Comparison of ENCODE assay signal across 1 cellular context in genomic region chr20:33443512-33444239, GRCh38.
TF ChIP-seq lines count a peak whose summit lies in the region.

Gene SNTA1 (minus strand): TSS chr20:33443763. CDS start chr20:33443620, 143 bp downstream.

TF ChIP-seq in K562, 482 proteins besides CTCF, POLR2A, EP300 and RAD21 (continued from another document and continues in another):
- TF ChIP-seq, protein P1, sequence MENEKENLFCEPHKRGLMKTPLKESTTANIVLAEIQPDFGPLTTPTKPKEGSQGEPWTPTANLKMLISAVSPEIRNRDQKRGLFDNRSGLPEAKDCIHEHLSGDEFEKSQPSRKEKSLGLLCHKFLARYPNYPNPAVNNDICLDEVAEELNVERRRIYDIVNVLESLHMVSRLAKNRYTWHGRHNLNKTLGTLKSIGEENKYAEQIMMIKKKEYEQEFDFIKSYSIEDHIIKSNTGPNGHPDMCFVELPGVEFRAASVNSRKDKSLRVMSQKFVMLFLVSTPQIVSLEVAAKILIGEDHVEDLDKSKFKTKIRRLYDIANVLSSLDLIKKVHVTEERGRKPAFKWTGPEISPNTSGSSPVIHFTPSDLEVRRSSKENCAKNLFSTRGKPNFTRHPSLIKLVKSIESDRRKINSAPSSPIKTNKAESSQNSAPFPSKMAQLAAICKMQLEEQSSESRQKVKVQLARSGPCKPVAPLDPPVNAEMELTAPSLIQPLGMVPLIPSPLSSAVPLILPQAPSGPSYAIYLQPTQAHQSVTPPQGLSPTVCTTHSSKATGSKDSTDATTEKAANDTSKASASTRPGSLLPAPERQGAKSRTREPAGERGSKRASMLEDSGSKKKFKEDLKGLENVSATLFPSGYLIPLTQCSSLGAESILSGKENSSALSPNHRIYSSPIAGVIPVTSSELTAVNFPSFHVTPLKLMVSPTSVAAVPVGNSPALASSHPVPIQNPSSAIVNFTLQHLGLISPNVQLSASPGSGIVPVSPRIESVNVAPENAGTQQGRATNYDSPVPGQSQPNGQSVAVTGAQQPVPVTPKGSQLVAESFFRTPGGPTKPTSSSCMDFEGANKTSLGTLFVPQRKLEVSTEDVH (IDR thresholded peaks at IDR 0.05; ENCODE audit: low read depth, partially characterized antibody) = no peak
- TF ChIP-seq POLR2G (IDR thresholded peaks at IDR 0.05; ENCODE audit: low read depth, low read length) (peak; percentile 78), NFRKB (IDR thresholded peaks at IDR 0.05; ENCODE audit: low read depth) (no peak), MGA (IDR thresholded peaks at IDR 0.05) (peak; percentile 65), PRDM10 (IDR thresholded peaks at IDR 0.05; ENCODE audit: partially characterized antibody) (no peak), ZKSCAN3 (CRISPR knock-in tag; IDR thresholded peaks at IDR 0.05) (no peak), NR4A1 (CRISPR knock-in tag; IDR thresholded peaks at IDR 0.05) (0 out of 2 replicates have a peak, but pooled peaks have one; percentile 20), NR4A1 (tag; IDR thresholded peaks at IDR 0.05) (no peak), SIN3B (IDR thresholded peaks at IDR 0.05; ENCODE audit: low read depth) (peak; percentile 74; the same call in 1 of the 2 replicates), RB1 (IDR thresholded peaks at IDR 0.05; ENCODE audit: low read depth) (no peak; the same call in 1 of the 2 replicates), NFYB (IDR thresholded peaks at IDR 0.05; ENCODE audit: extremely low read depth, insufficient read length) (no peak), RUNX1 (IDR thresholded peaks at IDR 0.05; ENCODE audit: low read depth) (no peak), HMGXB4 (CRISPR knock-in tag; IDR thresholded peaks at IDR 0.05) (no peak; the same call in 1 of the 2 replicates), ATF2 (CRISPR knock-in tag; IDR thresholded peaks at IDR 0.05) (no peak), ZNF449 (CRISPR knock-in tag; IDR thresholded peaks at IDR 0.05) (no peak), GTF2F1 (IDR thresholded peaks at IDR 0.05; ENCODE audit: low read depth, low read length) (no peak), YBX1 (IDR thresholded peaks at IDR 0.05) (no peak), SRF (CRISPR knock-in tag; IDR thresholded peaks at IDR 0.05) (0 out of 4 replicates have a peak, but pooled peaks of 1 of the 2 experiments have one; percentile 3), SMARCB1 (IDR thresholded peaks at IDR 0.05; ENCODE audit: insufficient read length, low read depth) (no peak), ZNF133 (CRISPR knock-in tag; IDR thresholded peaks at IDR 0.05) (no peak), HDAC2 (IDR thresholded peaks at IDR 0.05) (0 out of 2 replicates have a peak, but pooled peaks have one; percentile 16), GATAD2B (IDR thresholded peaks at IDR 0.05; ENCODE audit: borderline replicate concordance) (peak; percentile 90; the same call in 1 of the 2 replicates)
- TF ChIP-seq, protein P2, sequence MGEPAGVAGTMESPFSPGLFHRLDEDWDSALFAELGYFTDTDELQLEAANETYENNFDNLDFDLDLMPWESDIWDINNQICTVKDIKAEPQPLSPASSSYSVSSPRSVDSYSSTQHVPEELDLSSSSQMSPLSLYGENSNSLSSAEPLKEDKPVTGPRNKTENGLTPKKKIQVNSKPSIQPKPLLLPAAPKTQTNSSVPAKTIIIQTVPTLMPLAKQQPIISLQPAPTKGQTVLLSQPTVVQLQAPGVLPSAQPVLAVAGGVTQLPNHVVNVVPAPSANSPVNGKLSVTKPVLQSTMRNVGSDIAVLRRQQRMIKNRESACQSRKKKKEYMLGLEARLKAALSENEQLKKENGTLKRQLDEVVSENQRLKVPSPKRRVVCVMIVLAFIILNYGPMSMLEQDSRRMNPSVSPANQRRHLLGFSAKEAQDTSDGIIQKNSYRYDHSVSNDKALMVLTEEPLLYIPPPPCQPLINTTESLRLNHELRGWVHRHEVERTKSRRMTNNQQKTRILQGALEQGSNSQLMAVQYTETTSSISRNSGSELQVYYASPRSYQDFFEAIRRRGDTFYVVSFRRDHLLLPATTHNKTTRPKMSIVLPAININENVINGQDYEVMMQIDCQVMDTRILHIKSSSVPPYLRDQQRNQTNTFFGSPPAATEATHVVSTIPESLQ (CRISPR knock-in tag; IDR thresholded peaks at IDR 0.05) = no peak
- TF ChIP-seq, protein P3, sequence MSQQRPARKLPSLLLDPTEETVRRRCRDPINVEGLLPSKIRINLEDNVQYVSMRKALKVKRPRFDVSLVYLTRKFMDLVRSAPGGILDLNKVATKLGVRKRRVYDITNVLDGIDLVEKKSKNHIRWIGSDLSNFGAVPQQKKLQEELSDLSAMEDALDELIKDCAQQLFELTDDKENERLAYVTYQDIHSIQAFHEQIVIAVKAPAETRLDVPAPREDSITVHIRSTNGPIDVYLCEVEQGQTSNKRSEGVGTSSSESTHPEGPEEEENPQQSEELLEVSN (IDR thresholded peaks at IDR 0.05; ENCODE audit: borderline replicate concordance in 1 of 2, extremely low read depth in 1 of 2, insufficient read depth in 1 of 2, insufficient read length in 1 of 2, low read depth in 1 of 2, low read length in 1 of 2, poor library complexity in 1 of 2, severe bottlenecking in 1 of 2) = no peak
